8 cellular contexts compared by ENCODE assay signal in the genomic region with DNA sequence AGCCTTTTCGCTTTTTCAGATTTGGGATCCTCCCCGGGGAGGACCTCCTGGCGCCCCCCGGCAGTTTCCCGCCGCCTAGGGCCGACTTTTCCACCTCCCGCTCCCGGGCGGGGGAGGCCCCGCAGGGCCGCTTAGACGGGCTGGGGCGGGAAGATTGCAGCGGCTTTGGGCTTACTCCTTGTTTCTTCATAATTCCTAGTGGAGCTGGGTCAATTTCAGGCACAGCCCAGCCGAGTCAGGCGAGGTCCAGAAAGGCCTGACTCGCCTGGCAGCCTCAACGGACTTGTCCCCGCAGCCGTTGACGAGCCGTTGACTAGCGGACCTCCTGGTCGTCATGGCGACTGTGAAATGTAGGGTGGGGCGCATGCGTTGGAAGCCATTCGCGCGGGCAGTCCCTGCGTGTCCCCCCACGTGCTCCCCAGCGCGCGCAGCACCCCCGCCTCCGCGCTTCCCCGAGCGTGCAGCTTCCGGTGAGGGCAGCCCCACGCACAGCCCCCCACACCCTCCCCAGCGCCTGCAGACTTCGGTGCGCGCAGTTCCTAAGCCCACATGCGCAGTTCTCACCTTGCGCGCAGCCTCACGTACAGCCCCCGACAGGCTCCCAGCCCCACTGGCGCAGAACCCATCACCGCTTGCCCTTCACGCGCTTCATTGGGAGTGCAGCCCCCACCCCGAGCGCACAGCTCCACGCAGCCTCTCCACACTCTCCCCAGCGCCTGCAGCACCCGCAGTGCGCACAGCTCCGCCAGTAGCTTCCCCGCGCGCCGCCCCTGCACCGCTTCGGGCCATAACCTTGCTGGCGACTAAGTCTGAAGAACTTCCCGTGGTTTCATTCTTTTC. TPM values are rescaled to one million over a fixed set of nuclear protein-coding genes. Genes with fewer than 3 reads are reported as not detected.
A peak's percentile ranks its signal among the peaks of the same experiment; 100 is the strongest.
DNase-seq lines count a peak whose midpoint lies in the region; ATAC-seq, FAIRE-seq and TF ChIP-seq lines count a peak whose summit lies in the region.
"Not testable (repeated sequence)": the region's sequence is repeated elsewhere in the genome, so short reads cannot be mapped to it uniquely, and the experiment has no call there.

No MANE protein-coding gene starts in this region.

- not testable (repeated sequence) for H2BK15ac ChIP-seq in H1 (ENCODE audit: low read length)

- H3K9me3 ChIP-seq in NT2/D1 (ENCODE audit: insufficient read depth, low read length); H1 (ENCODE audit: insufficient read depth in 2 of 2, low read depth in 1 of 2, low read length in 1 of 2): not testable (repeated sequence)

- not testable (repeated sequence) for H4K20me1 ChIP-seq in H1 (replicated peaks in 1 of 2; ENCODE audit: control insufficient read depth in 1 of 2, insufficient read depth in 2 of 2, low read length in 2 of 2)

- not testable (repeated sequence) for H4K91ac ChIP-seq in H1 (replicated peaks; ENCODE audit: insufficient read length, low read length)

- peak overlapping the region; percentile 56 for H3K9ac ChIP-seq in NT2/D1 (ENCODE audit: insufficient read length, low read depth)
- H3K9ac ChIP-seq in H1 (replicated peaks in 1 of 4; ENCODE audit: extremely low read depth in 1 of 4, low read depth in 3 of 4, low read length in 3 of 4): 0 out of 7 replicates have a peak overlapping the region, but pooled peaks of 1 of the 4 experiments have one; percentile 34

- not testable (repeated sequence) for H3K36me3 Mint-ChIP-seq in mesothelial cell of epicardium

- peaks cover 18% of the 10 kb centered on the region for H3K4me1 Mint-ChIP-seq in mesothelial cell of epicardium

- H3K27ac ChIP-seq in H1 (ENCODE audit: low read depth, low read length): not testable (repeated sequence)

- TF ChIP-seq RAD21 in H1 (IDR thresholded peaks at IDR 0.05 in 1 of 2, conservative IDR thresholded peaks at IDR 0.05 in 1 of 2; ENCODE audit: low read depth in 2 of 2, low read length in 2 of 2): not testable (repeated sequence)

- peak; percentile 96 for ATAC-seq in GM21515 (IDR thresholded peaks at IDR 0.05; ENCODE audit: unreplicated experiment)

- H3K36me3 ChIP-seq in NT2/D1 (ENCODE audit: insufficient read depth, insufficient read length, low read length); H1 (ENCODE audit: control insufficient read depth in 2 of 4, insufficient read depth in 4 of 4, low read length in 3 of 4): not testable (repeated sequence)

- H2BK20ac ChIP-seq in H1 (ENCODE audit: low read length): not testable (repeated sequence)

- H3K4me3 Mint-ChIP-seq in mesothelial cell of epicardium: peak overlapping the region; percentile 90

- not testable (repeated sequence) for H4K8ac ChIP-seq in H1 (ENCODE audit: extremely low read depth, insufficient read depth, low read length)

- H3K18ac ChIP-seq in H1 (ENCODE audit: extremely low read depth, low read length): not testable (repeated sequence)

- H3K4ac ChIP-seq in H1 (replicated peaks; ENCODE audit: insufficient read length, low read depth, low read length): not testable (repeated sequence)

- H3K27me3 ChIP-seq in NT2/D1 (ENCODE audit: insufficient read depth, insufficient read length) (peaks cover 19% of the 10 kb centered on the region), H1 (replicated peaks in 1 of 4; ENCODE audit: control insufficient read depth in 3 of 4, extremely low read depth in 1 of 4, insufficient read depth in 3 of 4, low read length in 3 of 4) (peaks cover 4 to 24% (median 15%) of the 10 kb centered on the region in 4 experiments)

- POLR2A ChIA-PET in H1 (lab: Charles Lee; ENCODE audit: partially characterized antibody): interaction anchor here (0.6 to 1.8 kb wide), 2 partner anchors 17 to 290 kb away, joined by 3 to 6 read pairs; a partner anchor contains a TSS

- peak overlapping the region; percentile 75 for H3K27ac Mint-ChIP-seq in mesothelial cell of epicardium

- H3K79me1 ChIP-seq in H1 (ENCODE audit: low read depth, low read length): not testable (repeated sequence)

- H3K4me1 ChIP-seq in NT2/D1 (ENCODE audit: insufficient read depth, insufficient read length); H1 (replicated peaks in 1 of 4; ENCODE audit: control insufficient read depth in 3 of 4, insufficient read depth in 4 of 4, low read length in 3 of 4): not testable (repeated sequence)

- peak overlapping the region; percentile 50 for H3K4me3 ChIP-seq in NT2/D1 (ENCODE audit: insufficient read length, low read depth)
- peak overlapping the region; percentile 41 to 74 (median 46) for H3K4me3 ChIP-seq in H1 (ENCODE audit: extremely low read depth in 1 of 4, insufficient read depth in 2 of 4, low read depth in 3 of 4, low read length in 4 of 4)

- not testable (repeated sequence) for H2BK12ac ChIP-seq in H1 (ENCODE audit: low read depth, low read length)

- not testable (repeated sequence) for H3K14ac ChIP-seq in H1 (ENCODE audit: insufficient read length)

- in situ Hi-C loops in Caki2 (cut with HindIII; ENCODE audit: low pct_unique_long_range_greater_than_20kb, low sequenced_read_pairs): not testable (repeated sequence)

- TF ChIP-seq EP300 in H1 (IDR thresholded peaks at IDR 0.05; ENCODE audit: borderline replicate concordance in 1 of 2, low read depth in 2 of 2, low read length in 2 of 2): not testable (repeated sequence)

- not testable (repeated sequence) for H3K56ac ChIP-seq in H1 (replicated peaks; ENCODE audit: insufficient read length, low read depth, low read length)

- CTCF ChIA-PET in H1 (lab: Charles Lee; ENCODE audit: partially characterized antibody): interaction anchor here (1.6 kb wide), 1 partner anchor 199 kb away, joined by 3 read pairs; no protein-coding TSS in a partner anchor

- 0% methylated on average over 49 of the region's 71 CpGs; no CpG with 5 or more reads in 1 of the 2 experiments for WGBS in H1 (ENCODE audit: extremely low coverage in 1 of 2, insufficient coverage in 1 of 2, insufficient read length in 1 of 2, insufficient replicate concordance in 2 of 2, low coverage in 1 of 2, low lambda C conversion rate in 2 of 2, missing lambda C conversion rate in 1 of 2), 2 experiments

- not testable (repeated sequence) for H2BK5ac ChIP-seq in H1 (ENCODE audit: low read depth, low read length)

- H3K79me2 ChIP-seq in H1 (ENCODE audit: control insufficient read depth in 1 of 2, insufficient read depth in 2 of 2, low read length in 2 of 2): not testable (repeated sequence)

- H2AK5ac ChIP-seq in H1 (ENCODE audit: low read depth, low read length): not testable (repeated sequence)

- peak overlapping the region; percentile 65 to 91 for H3K4me2 ChIP-seq in H1 (ENCODE audit: insufficient read depth in 1 of 2, low read depth in 2 of 2, low read length in 2 of 2)

- FAIRE-seq in H1 (lab: Jason Lieb, UNC): not testable (repeated sequence)

- peak; percentile 72 for DNase-seq in Caki2 (ENCODE audit: low read depth)
- DNase-seq in HT1080 (ENCODE audit: low read depth): peak; percentile 60
- DNase-seq in NT2/D1 (ENCODE audit: low read depth, low spot score): not testable (repeated sequence)
- peak; percentile 94 for DNase-seq in activated CD8-positive, alpha-beta memory T cell treated with anti-CD3 and anti-CD28 coated beads, Interleukin-2, amount 50 U/mL, for 4 hours
- DNase-seq in H1 (ENCODE audit: low read depth in 1 of 2, low spot score in 2 of 2): peak in 1 of 2 experiments; percentile 77
- peak; percentile 37 to 57 for DNase-seq in mesothelial cell of epicardium (ENCODE audit: low spot score in 2 of 2, unreplicated experiment in 2 of 2)
- DNase-seq in stimulated activated CD8-positive, alpha-beta memory T cell treated with anti-CD3 and anti-CD28 coated beads, Interleukin-12 subunit alpha, Interleukin-12 subunit beta, amount 100 ng/mL, for 24 hours (ENCODE audit: extremely low read depth): peak; percentile 79

- not testable (repeated sequence) for H3K23me2 ChIP-seq in H1 (ENCODE audit: low read depth, low read length)

- H2BK120ac ChIP-seq in H1 (replicated peaks; ENCODE audit: low read depth, low read length): not testable (repeated sequence)

- peaks cover 47% of the 10 kb centered on the region for H3K27me3 Mint-ChIP-seq in mesothelial cell of epicardium (ENCODE audit: low read depth)

- H2AFZ ChIP-seq in H1 (ENCODE audit: low read length): peak overlapping the region; percentile 92; the same call in 1 of the 2 replicates

- TF ChIP-seq CTCF in H1 (IDR thresholded peaks at IDR 0.05; ENCODE audit: control extremely low read depth in 1 of 3, insufficient read depth in 1 of 3, low read depth in 1 of 3, low read length in 3 of 3); mesothelial cell of epicardium (IDR thresholded peaks at IDR 0.05; ENCODE audit: unreplicated experiment): not testable (repeated sequence)

- not testable (repeated sequence) for H3K23ac ChIP-seq in H1 (ENCODE audit: insufficient read length)

- not testable (repeated sequence) for H4K5ac ChIP-seq in H1 (ENCODE audit: insufficient read length, low read depth, low read length)

- H3K9me3 Mint-ChIP-seq in mesothelial cell of epicardium: not testable (repeated sequence)

- TF ChIP-seq POLR2A in H1 (IDR thresholded peaks at IDR 0.05; ENCODE audit: control extremely low read depth in 1 of 2, low read depth in 2 of 2, low read length in 2 of 2): not testable (repeated sequence)

TF ChIP-seq in H1, 55 proteins besides CTCF, POLR2A, EP300 and RAD21 (continues in another document):
- TF ChIP-seq ASH2L (IDR thresholded peaks at IDR 0.05; ENCODE audit: low read length) (peak; percentile 29), SUZ12 (IDR thresholded peaks at IDR 0.05; ENCODE audit: low read length) (0 out of 2 replicates have a peak, but pooled peaks have one; percentile 62), KDM4A (IDR thresholded peaks at IDR 0.05; ENCODE audit: low read depth, low read length, severe bottlenecking) (peak; percentile 57), SIN3A (conservative IDR thresholded peaks at IDR 0.05 in 1 of 2, IDR thresholded peaks at IDR 0.05 in 1 of 2; ENCODE audit: low read depth in 1 of 2, low read length in 2 of 2) (0 out of 4 replicates have a peak, but pooled peaks of 1 of the 2 experiments have one; percentile 19)

RNA-seq across cellular contexts. Expression of a gene that starts 17.1 kb away (rescaled TPM):
- 89.3 and 92.5 TPM in 2 replicates for total RNA-seq in Caki2 (2014; rRNA removed; shearing (Covaris generic); ENCODE audit: low replicate concordance)
- total RNA-seq in HT1080 (2014; rRNA removed; shearing (Covaris generic)): 65.4 and 68.6 TPM in 2 replicates
- polyA plus RNA-seq in HT1080 (2015; cell fraction: cytosol; rRNA removed): 71.9 and 74.3 TPM in 2 replicates
- 104 and 112 TPM in 2 replicates for polyA plus RNA-seq in HT1080 (2015; cell fraction: nucleus; rRNA removed)
- 81.2 and 83.5 TPM in 2 replicates for total RNA-seq in H1 (2021; fragmentation: NEBNext Ultra II Directional; extraction: Animal tissue kit (Norgen Biotek cat#: 25700))
- polyA plus RNA-seq in H1 (2011; rRNA removed): 33.0 and 60.6 TPM in 2 replicates
- polyA plus RNA-seq in H1 (2011; cell fraction: cytosol; rRNA removed): 73.5 TPM
- polyA plus RNA-seq in H1 (2011; cell fraction: nucleus; rRNA removed): 35.2 TPM
- polyA plus RNA-seq in H1 (2012, experiment 1 of 2): 84.6 to 117 TPM (median 89.3 TPM) in 4 replicates
- 11.4 TPM for polyA plus RNA-seq in H1 (2012, experiment 2 of 2)
- polyA plus RNA-seq in H1 (2013, experiment 1 of 2): 55.6 TPM
- polyA plus RNA-seq in H1 (2013, experiment 2 of 2): 53.8 TPM
- polyA minus RNA-seq in H1 (2011; rRNA and poly(A)+ RNA removed): 46.7 and 58.1 TPM in 2 replicates
- polyA minus RNA-seq in H1 (2011; cell fraction: cytosol; rRNA and poly(A)+ RNA removed): 23.1 TPM
- polyA minus RNA-seq in H1 (2011; cell fraction: nucleus; rRNA and poly(A)+ RNA removed): 33.9 TPM
- 64.0 to 68.6 TPM (median 65.1 TPM) in 3 replicates for total RNA-seq in mesothelial cell of epicardium
